ENCODE assay signal across 27 cellular contexts in the genomic region with DNA sequence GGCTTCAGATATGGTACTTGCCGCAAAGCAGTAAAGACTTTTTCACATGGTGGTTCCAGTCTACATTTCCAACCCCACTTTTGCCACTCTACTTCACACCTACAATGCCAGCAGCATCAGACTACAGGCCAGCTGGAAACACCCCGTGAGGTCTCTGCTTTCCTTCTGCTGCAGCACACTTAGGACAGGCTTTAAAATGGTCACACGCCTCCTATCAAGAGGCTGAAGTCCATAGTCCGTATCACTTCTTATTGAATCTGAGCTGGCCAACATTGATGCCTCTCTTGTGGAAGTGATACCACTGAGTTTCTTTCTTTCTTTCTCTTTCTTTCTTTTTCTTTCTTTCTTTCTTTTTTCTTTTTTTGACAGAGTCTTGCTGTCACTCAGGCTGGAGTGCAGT. TPM values are rescaled to one million over a fixed set of nuclear protein-coding genes. Genes with fewer than 3 reads are reported as not detected.
DNase-seq lines count a peak whose midpoint lies in the region; ATAC-seq, FAIRE-seq and TF ChIP-seq lines count a peak whose summit lies in the region.
"Had no signal": no experiment of that assay in that cellular context is flagged by ENCODE, and none has a peak within 500 bp of the region (broad histone marks: within the 10 kb centered on the region; RNA-seq: fewer than 3 reads in every experiment).

No MANE protein-coding gene starts in this region.

- H3K36me3 Mint-ChIP-seq in stimulated activated naive B cell treated with anti-CD40 and anti-IgM and Interleukin-4, amounts not matched to agents 10 μg/mL and 1 μg/mL and 100 μg/mL, for 72 hours = peaks cover 5 to 6% of the 10 kb centered on the region in 2 donors

- no TSS peak for BruUV-seq in HepG2 (replicated peaks; lab: Mats Ljungman, UMichigan)

- no peak overlapping the region for H3K4me2 ChIP-seq in HepG2 (ENCODE audit: low read depth, low read length)
- H3K4me2 ChIP-seq: BLaER1 had no signal

- H3K4me3 ChIP-seq in HepG2 (replicated peaks in 1 of 3; ENCODE audit: insufficient read depth in 1 of 3, low read depth in 2 of 3, low read length in 3 of 3) (no peak overlapping the region), right lobe of liver (no peak overlapping the region), mucosa of descending colon (no peak overlapping the region), gastrocnemius medialis (no peak overlapping the region), transverse colon (no peak overlapping the region)
- H3K4me3 ChIP-seq: BLaER1, GM23248 had no signal

- H4K20me1 ChIP-seq in HepG2 (ENCODE audit: insufficient read depth, low read length) = no peaks in the 10 kb centered on the region; the same call in 1 of the 2 replicates
- H4K20me1 ChIP-seq: BLaER1 had no signal

- peaks cover 7 to 11% of the 10 kb centered on the region in 2 donors for H3K9me3 Mint-ChIP-seq in stimulated activated naive B cell treated with anti-CD40 and anti-IgM and Interleukin-4, amounts not matched to agents 10 μg/mL and 1 μg/mL and 100 μg/mL, for 72 hours

- H3K36me3 ChIP-seq in HepG2 (replicated peaks in 1 of 2; ENCODE audit: control insufficient read depth in 1 of 2, insufficient read depth in 2 of 2, low read length in 2 of 2) = no peaks in the 10 kb centered on the region
- no peaks in the 10 kb centered on the region for H3K36me3 ChIP-seq in right lobe of liver
- no peaks in the 10 kb centered on the region for H3K36me3 ChIP-seq in mucosa of descending colon (ENCODE audit: low read depth)
- H3K36me3 ChIP-seq in gastrocnemius medialis = no peaks in the 10 kb centered on the region
- H3K36me3 ChIP-seq in transverse colon = no peaks in the 10 kb centered on the region
- H3K36me3 ChIP-seq: BLaER1 had no signal

- CTCF ChIA-PET in HepG2 (lab: Yijun Ruan, JAX; ENCODE audit: low intra/inter-chr PET ratio, low total read pairs) = no interaction called here

- H3K27me3 ChIP-seq in HepG2 (ENCODE audit: control insufficient read depth in 1 of 2, insufficient read depth in 2 of 2, low read length in 2 of 2) (peaks cover 1 to 21% of the 10 kb centered on the region in 2 experiments; a peak in 1 of 5 replicates), right lobe of liver (peaks cover 0 to 33% of the 10 kb centered on the region in 2 donors), gastrocnemius medialis (no peaks in the 10 kb centered on the region), transverse colon (no peaks in the 10 kb centered on the region)
- H3K27me3 ChIP-seq: BLaER1 had no signal

- no peaks in the 10 kb centered on the region for H3K27me3 Mint-ChIP-seq in stimulated activated naive B cell treated with anti-CD40 and anti-IgM and Interleukin-4, amounts not matched to agents 10 μg/mL and 1 μg/mL and 100 μg/mL, for 72 hours
- H3K27me3 Mint-ChIP-seq: B cell had no signal

- in situ Hi-C loops in HepG2 (cut with HindIII; ENCODE audit: extremely low pct_ligation_motif_present, low pct_unique_long_range_greater_than_20kb) = no loop called here
- in situ Hi-C loops in gastrocnemius medialis (cut with MboI; ENCODE audit: low sequenced_read_pairs in 4 of 4) = no loop called here
- in situ Hi-C loops in transverse colon (cut with MboI; ENCODE audit: low pct_ligation_motif_present in 1 of 4, low pct_unique_long_range_greater_than_20kb in 1 of 4, low sequenced_read_pairs in 3 of 4) = loop anchor here in 1 of 4 donors (25.0 kb wide), 1 partner anchor 96 kb away; no protein-coding TSS in a partner anchor

- intact Hi-C loops in HepG2 (cut with micrococcal nuclease; ENCODE audit: unreplicated experiment) = no loop called here
- intact Hi-C loops in right lobe of liver (cut with DNase I) = no loop called here
- intact Hi-C loops in mucosa of descending colon (cut with DNase I, micrococcal nuclease) = no loop called here
- intact Hi-C loops in gastrocnemius medialis (cut with DNase I; ENCODE audit: low total_unique reads) = no loop called here
- intact Hi-C loops in transverse colon (cut with DNase I; ENCODE audit: low total_unique reads) = no loop called here

- H3K79me2 ChIP-seq in HepG2 (ENCODE audit: insufficient read depth, low read length) = no peaks in the 10 kb centered on the region

- peaks cover 4 to 10% of the 10 kb centered on the region in 2 donors for H3K4me1 Mint-ChIP-seq in stimulated activated naive B cell treated with anti-CD40 and anti-IgM and Interleukin-4, amounts not matched to agents 10 μg/mL and 1 μg/mL and 100 μg/mL, for 72 hours
- H3K4me1 Mint-ChIP-seq: CD4-positive, CD25-positive, alpha-beta regulatory T cell had no signal

- ATAC-seq in HepG2 (no peak), right lobe of liver (no peak), mucosa of descending colon (peak; percentile 76), gastrocnemius medialis (peak in 1 of 2 donors; percentile 18)
- ATAC-seq in stimulated activated naive B cell treated with anti-CD40 and anti-IgM and Interleukin-4, amounts not matched to agents 10 μg/mL and 1 μg/mL and 100 μg/mL, for 72 hours (replicated peaks) = no peak
- ATAC-seq: CD8-positive, alpha-beta T cell had no signal

- H3K9ac ChIP-seq in HepG2 (ENCODE audit: insufficient read depth, low read depth, low read length) = no peak overlapping the region
- H3K9ac ChIP-seq: BLaER1, GM23248 had no signal

- H3K4me3 Mint-ChIP-seq in stimulated activated naive B cell treated with anti-CD40 and anti-IgM and Interleukin-4, amounts not matched to agents 10 μg/mL and 1 μg/mL and 100 μg/mL, for 72 hours = no peak overlapping the region
- H3K4me3 Mint-ChIP-seq: B cell; CD4-positive, CD25-positive, alpha-beta regulatory T cell; CD8-positive, alpha-beta T cell had no signal

- no peak for TF ChIP-seq POLR2A in HepG2 (IDR thresholded peaks at IDR 0.05; ENCODE audit: insufficient read depth in 1 of 2, low read depth in 2 of 2, low read length in 2 of 2)
- TF ChIP-seq POLR2A in right lobe of liver (IDR thresholded peaks at IDR 0.05) = no peak
- TF ChIP-seq POLR2A in gastrocnemius medialis (IDR thresholded peaks at IDR 0.05) = no peak
- no peak for TF ChIP-seq POLR2A in transverse colon (IDR thresholded peaks at IDR 0.05)

- H3K4me1 ChIP-seq in HepG2 (ENCODE audit: insufficient read depth, low read length) (peaks cover 20% of the 10 kb centered on the region), right lobe of liver (peaks cover 0 to 13% (median 4%) of the 10 kb centered on the region in 4 donors), mucosa of descending colon (ENCODE audit: low read depth) (peaks cover 12% of the 10 kb centered on the region), gastrocnemius medialis (peaks cover 44 to 54% of the 10 kb centered on the region in 2 donors), transverse colon (peaks cover 6 to 17% (median 13%) of the 10 kb centered on the region in 4 donors)

- no peak for FAIRE-seq in HepG2 (lab: Jason Lieb, UNC)
- FAIRE-seq: A204.1, D721Med, GM12891, GM18507, H1 had no signal

- POLR2A ChIA-PET in HepG2 (lab: Yijun Ruan, JAX) = no interaction called here

- no peak overlapping the region for H2AFZ ChIP-seq in HepG2 (ENCODE audit: low read length)
- H2AFZ ChIP-seq: GM23248 had no signal

- DNase-seq in HepG2 (ENCODE audit: low spot score) = peak; percentile 2
- DNase-seq in right lobe of liver = no peak
- DNase-seq in mucosa of descending colon = peak in 1 of 3 donors; percentile 40
- peak; percentile 13 to 32 for DNase-seq in gastrocnemius medialis
- peak; percentile 22 for DNase-seq in transverse colon
- no peak for DNase-seq in DMS153 (lab: John Stamatoyannopoulos, UW)
- no peak for DNase-seq in stimulated activated naive B cell treated with anti-CD40 and anti-IgM and Interleukin-4, amounts not matched to agents 10 μg/mL and 1 μg/mL and 100 μg/mL, for 72 hours
- DNase-seq in nucleus accumbens (lab: John Stamatoyannopoulos, UW) = no peak
- DNase-seq: Caco-2; CD4-positive, CD25-positive, alpha-beta regulatory T cell; CD8-positive, alpha-beta T cell; DMS 273 treated with DMSO at 0.1 percent for 48 hours; DMS53; DMS79 treated with DMSO at 0.1 percent for 48 hours; GF-D8; GM23248; H7; HCEC 1CT had no signal

- no peak overlapping the region for H3K27ac Mint-ChIP-seq in stimulated activated naive B cell treated with anti-CD40 and anti-IgM and Interleukin-4, amounts not matched to agents 10 μg/mL and 1 μg/mL and 100 μg/mL, for 72 hours
- H3K27ac Mint-ChIP-seq: B cell; CD4-positive, CD25-positive, alpha-beta regulatory T cell; CD8-positive, alpha-beta T cell had no signal

- WGBS in HepG2 (ENCODE audit: low lambda C conversion rate) = 21% methylated on average over 4 of the region's 4 CpGs
- WGBS in right lobe of liver (ENCODE audit: insufficient coverage, low coverage, low lambda C conversion rate, missing lambda C conversion rate) = 42% methylated on average over 3 of the region's 4 CpGs
- WGBS in transverse colon (ENCODE audit: low coverage in 1 of 2), 2 donors = 75 to 81% methylated on average over 4 of the region's 4 CpGs

- H3K9me3 ChIP-seq in HepG2 (ENCODE audit: low read length) (peaks cover 19% of the 10 kb centered on the region), right lobe of liver (peaks cover 0 to 3% (median 0%) of the 10 kb centered on the region in 4 donors), mucosa of descending colon (peaks cover 16% of the 10 kb centered on the region), gastrocnemius medialis (no peaks in the 10 kb centered on the region), transverse colon (peaks cover 0 to 15% of the 10 kb centered on the region in 2 donors)

- TF ChIP-seq CTCF in HepG2 (CRISPR knock-in tag; IDR thresholded peaks at IDR 0.05) (no peak), right lobe of liver (IDR thresholded peaks at IDR 0.05) (no peak), mucosa of descending colon (IDR thresholded peaks at IDR 0.05) (no peak), gastrocnemius medialis (IDR thresholded peaks at IDR 0.05 in 4 of 5, conservative IDR thresholded peaks at IDR 0.05 in 1 of 5) (no peak), transverse colon (IDR thresholded peaks at IDR 0.05) (no peak)

- TF ChIP-seq EP300 in HepG2 (IDR thresholded peaks at IDR 0.05; ENCODE audit: low read depth in 2 of 2, low read length in 2 of 2) = no peak
- no peak for TF ChIP-seq EP300 in HepG2 (CRISPR knock-in tag; IDR thresholded peaks at IDR 0.05; ENCODE audit: borderline replicate concordance)
- TF ChIP-seq EP300 in transverse colon (IDR thresholded peaks at IDR 0.05; ENCODE audit: low read depth) = no peak

- H3K27ac ChIP-seq in HepG2 (ENCODE audit: extremely low read length, insufficient read depth, low read length) (no peak overlapping the region), right lobe of liver (no peak overlapping the region), gastrocnemius medialis (peak overlapping the region; percentile 64 to 82 (median 70)), transverse colon (peak overlapping the region in 1 of 4 donors; percentile 10)
- H3K27ac ChIP-seq: 22Rv1, BLaER1, C4-2B, GM23248 had no signal

- no peak for TF ChIP-seq RAD21 in HepG2 (CRISPR knock-in tag; IDR thresholded peaks at IDR 0.05)

RNA-seq across cellular contexts. Expression of a gene that starts 59.8 kb away (rescaled TPM):
- 0.55 and 0.66 TPM in 2 replicates for total RNA-seq in HepG2 (2016; rRNA removed; fragmentation: Illumina TruSeq; extraction: Trizol)
- not detected in 2 replicates for total RNA-seq in HepG2 (2016; cell fraction: cytosol; rRNA removed; fragmentation: Illumina TruSeq; extraction: Trizol; ENCODE audit: low read depth)
- 0.54 TPM in 2 replicates for total RNA-seq in HepG2 (2016; cell fraction: insoluble cytoplasmic fraction; rRNA removed; fragmentation: Illumina TruSeq; extraction: Trizol)
- 0.28 and 0.53 TPM in 2 replicates for total RNA-seq in HepG2 (2016; cell fraction: membrane; rRNA removed; fragmentation: Illumina TruSeq; extraction: Trizol)
- total RNA-seq in HepG2 (2016; cell fraction: nucleus; rRNA removed; fragmentation: Illumina TruSeq; extraction: Trizol) = 0.63 and 1.2 TPM in 2 replicates
- 0.51 and 0.73 TPM in 2 replicates for polyA plus RNA-seq in HepG2 (2011; rRNA removed)
- 0.31 and 0.36 TPM in 2 replicates for polyA plus RNA-seq in HepG2 (2011; cell fraction: cytosol; rRNA removed)
- 0.37 and 0.59 TPM in 2 replicates for polyA plus RNA-seq in HepG2 (2011; cell fraction: nucleus; rRNA removed)
- 0.23 and 0.52 TPM in 2 replicates for polyA plus RNA-seq in HepG2 (2012)
- not detected in 2 replicates for polyA plus RNA-seq in HepG2 (2016; cell fraction: cytosol; fragmentation: Illumina TruSeq; extraction: Trizol; ENCODE audit: low read depth)
- polyA plus RNA-seq in HepG2 (2016; cell fraction: insoluble cytoplasmic fraction; fragmentation: Illumina TruSeq; extraction: Trizol; ENCODE audit: low read depth) = 0.76 and 0.84 TPM in 2 replicates
- 0.13 and 0.15 TPM in 2 replicates for polyA plus RNA-seq in HepG2 (2016; cell fraction: membrane; fragmentation: Illumina TruSeq; extraction: Trizol; ENCODE audit: low read depth)
- polyA plus RNA-seq in HepG2 (2016; cell fraction: nucleus; fragmentation: Illumina TruSeq; extraction: Trizol; ENCODE audit: insufficient read depth, low read depth) = 0.71 and 1.2 TPM in 2 replicates
- 2.4 and 7.7 TPM in 2 replicates for polyA minus RNA-seq in HepG2 (2011; rRNA and poly(A)+ RNA removed; ENCODE audit: low replicate concordance)
- 0.53 TPM in 1 of 2 replicates, not detected in the other for polyA minus RNA-seq in HepG2 (2011; cell fraction: cytosol; rRNA and poly(A)+ RNA removed)
- polyA minus RNA-seq in HepG2 (2011; cell fraction: nucleus; rRNA and poly(A)+ RNA removed) = 2.4 and 3.1 TPM in 2 replicates
- total RNA-seq in right lobe of liver = under 1 TPM in 5 of 6 experiments, not detected in 1; 0.06 to 0.39 (median 0.13) TPM
- 1 to 10 TPM in 1 of 3 donors, under 1 TPM in 2; 0.63 to 1.0 (median 0.70) TPM for total RNA-seq in mucosa of descending colon
- total RNA-seq in gastrocnemius medialis = under 1 TPM in 1 of 4 donors, not detected in 3; 0.07 TPM
- total RNA-seq in transverse colon = 1 to 10 TPM in 2 of 4 donors, under 1 TPM in 1, not detected in 1; 0.41 to 5.4 (median 1.6) TPM
- total RNA-seq: CD4-positive, CD25-positive, alpha-beta regulatory T cell; CD8-positive, alpha-beta T cell had no signal
- polyA plus RNA-seq: CD4-positive, CD25-positive, alpha-beta regulatory T cell had no signal

Comparison
In these comparisons a context has a peak if more than half of its experiments do, and no peak if none do; other contexts are left out.
1. DNase-seq: peak in HepG2 (single experiment), gastrocnemius medialis (2 of 2) and transverse colon (single experiment); none in right lobe of liver (0 of 3), DMS153 (single experiment), stimulated activated naive B cell treated with anti-CD40 and anti-IgM and Interleukin-4, amounts not matched to agents 10 μg/mL and 1 μg/mL and 100 μg/mL, for 72 hours (single experiment) and nucleus accumbens (0 of 56).
2. H3K27ac ChIP-seq: peak in gastrocnemius medialis (4 of 4); none in HepG2 (single experiment) and right lobe of liver (0 of 3).